Comparison of ENCODE assay signal across 22 cellular contexts in genomic region chr1:94350350-94350924, GRCh38.
"Had no signal": no experiment of that assay in that cellular context is flagged by ENCODE, and none has a peak within 500 bp of the region (broad histone marks: within the 10 kb centered on the region; RNA-seq: fewer than 3 reads in every experiment).

No MANE protein-coding gene starts in this region.

- H3K9me3 ChIP-seq: adrenal gland had no signal

- DNase-seq: activated B cell treated with CpG ODN at 0.5 μM for 24 hours; activated CD4-positive, alpha-beta T cell treated with anti-CD3 and anti-CD28 coated beads for 1 hour; activated CD4-positive, alpha-beta T cell treated with anti-CD3 and anti-CD28 coated beads, Interleukin-2, amount 10 ng/mL, durations not matched to agents 24 days and 14 days; activated CD4-positive, alpha-beta T cell treated with anti-CD3 and anti-CD28 coated beads, Interleukin-2, amount 50 U/mL, for 48 hours; activated CD8-positive, alpha-beta memory T cell treated with anti-CD3 and anti-CD28 coated beads, Interleukin-2, amount 10 ng/mL, durations not matched to agents 7 days and 5 days; activated naive CD4-positive, alpha-beta T cell treated with anti-CD3 and anti-CD28 coated beads, Interleukin-2, amount 50 U/mL, for 16 hours; activated naive CD8-positive, alpha-beta T cell treated with anti-CD3 and anti-CD28 coated beads, Interleukin-2, amount 10 ng/mL, durations not matched to agents 7 days and 5 days; adrenal gland; anterior cingulate cortex; Karpas-422; NCI-H146; NCI-H187 treated with DMSO at 0.1 percent for 48 hours; NCI-H2081 treated with DMSO at 0.1 percent for 48 hours; NCI-H446; NCI-H748 treated with DMSO at 0.1 percent for 48 hours; PC-3; SIG-M5; T-helper 17 cell; T1000 had no signal

- FAIRE-seq: K562, RCC 7860, TTC549 had no signal

- H3K27ac ChIP-seq: adrenal gland had no signal

- H3K36me3 ChIP-seq: adrenal gland had no signal

- H3K4me1 ChIP-seq: adrenal gland had no signal

- H3K27me3 ChIP-seq: adrenal gland had no signal

- ATAC-seq: activated CD8-positive, alpha-beta memory T cell treated with anti-CD3 and anti-CD28 coated beads, Interleukin-2, amount 10 ng/mL, durations not matched to agents 7 days and 5 days; K562; PC-3; T-helper 17 cell had no signal

- H3K4me3 ChIP-seq: adrenal gland, K562 had no signal
